Comparison of ENCODE assay signal across 8 cellular contexts in the genomic region with DNA sequence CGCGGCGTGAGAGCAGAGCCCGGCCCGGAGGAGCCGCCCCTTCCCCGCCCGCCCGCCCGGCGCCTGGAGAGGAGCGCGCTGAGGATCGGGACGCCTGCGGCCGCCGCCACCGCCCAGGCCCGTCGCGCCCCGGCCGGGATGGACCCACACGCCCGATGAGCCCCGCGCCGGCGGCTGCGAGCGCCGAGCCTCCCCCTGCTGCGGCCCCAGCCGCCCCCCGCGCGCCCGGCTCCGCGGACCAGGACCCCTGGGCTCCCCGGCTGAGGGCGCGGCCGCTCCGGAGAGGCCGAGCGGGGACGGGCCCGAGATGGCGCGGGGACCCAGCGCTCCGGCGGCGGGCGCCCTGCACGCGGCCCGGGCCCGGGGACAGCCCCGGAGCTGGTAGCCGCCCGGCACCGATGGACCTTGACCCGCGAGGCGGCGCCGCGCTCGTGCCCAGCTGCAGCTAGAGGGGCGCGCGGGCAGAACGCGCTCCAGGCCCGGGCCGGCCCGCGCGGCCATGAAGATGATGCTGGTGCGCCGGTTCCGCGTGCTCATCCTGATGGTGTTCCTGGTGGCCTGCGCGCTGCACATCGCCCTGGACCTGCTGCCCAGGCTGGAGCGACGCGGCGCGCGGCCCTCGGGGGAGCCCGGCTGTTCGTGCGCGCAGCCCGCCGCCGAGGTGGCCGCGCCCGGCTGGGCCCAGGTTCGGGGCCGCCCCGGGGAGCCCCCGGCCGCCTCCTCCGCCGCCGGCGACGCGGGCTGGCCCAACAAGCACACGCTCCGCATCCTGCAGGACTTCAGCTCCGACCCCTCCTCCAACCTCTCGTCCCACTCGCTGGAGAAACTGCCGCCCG. TPM values are rescaled to one million over a fixed set of nuclear protein-coding genes. Genes with fewer than 3 reads are reported as not detected.
DNase-seq lines count a peak whose midpoint lies in the region; ATAC-seq, FAIRE-seq and TF ChIP-seq lines count a peak whose summit lies in the region.

No MANE protein-coding gene starts in this region.

- peaks cover 4 to 8% of the 10 kb centered on the region in 2 experiments for H3K36me3 ChIP-seq in keratinocyte (ENCODE audit: control insufficient read depth in 2 of 2, extremely low read depth in 1 of 2, insufficient read depth in 2 of 2, low read length in 2 of 2)
- H3K36me3 ChIP-seq in smooth muscle cell (ENCODE audit: low read depth) = no peaks in the 10 kb centered on the region

- H2AFZ ChIP-seq in keratinocyte (ENCODE audit: control insufficient read depth, low read length) (peak overlapping the region; percentile 37), smooth muscle cell (ENCODE audit: low read depth) (peak overlapping the region; percentile 49)

- H4K20me1 ChIP-seq in keratinocyte (ENCODE audit: control insufficient read depth, extremely low read depth, insufficient read depth, low read length) (peaks cover 9% of the 10 kb centered on the region), smooth muscle cell (ENCODE audit: low read depth) (peaks cover 26% of the 10 kb centered on the region)

- in situ Hi-C loops in KBM-7 (cut with MboI; ENCODE audit: low pct_unique_long_range_greater_than_20kb, low sequenced_read_pairs) = no loop called here

- H3K4me2 ChIP-seq in keratinocyte (ENCODE audit: control insufficient read depth, extremely low read depth, insufficient read depth, low read depth, low read length) (peak overlapping the region; percentile 86), smooth muscle cell (peak overlapping the region; percentile 93)

- TF ChIP-seq CTCF in keratinocyte (optimal IDR thresholded peaks at IDR 0.05 in 1 of 3, IDR thresholded peaks at IDR 0.05 in 1 of 3, conservative IDR thresholded peaks at IDR 0.05 in 1 of 3; ENCODE audit: extremely low read depth in 1 of 3, insufficient read depth in 2 of 3, low read length in 3 of 3) = no peak
- TF ChIP-seq CTCF in smooth muscle cell (IDR thresholded peaks at IDR 0.05; ENCODE audit: borderline replicate concordance, insufficient read depth, poor library complexity, severe bottlenecking) = no peak

- no peaks in the 10 kb centered on the region for H3K27me3 ChIP-seq in keratinocyte (ENCODE audit: control insufficient read depth, extremely low read depth, insufficient read depth, low read length)
- H3K27me3 ChIP-seq in smooth muscle cell (ENCODE audit: low read depth) = no peaks in the 10 kb centered on the region

- H3K4me3 ChIP-seq in keratinocyte (ENCODE audit: control insufficient read depth in 2 of 3, extremely low read depth in 1 of 3, insufficient read depth in 2 of 3, low read depth in 1 of 3, low read length in 3 of 3) = peak overlapping the region; percentile 57 to 73 (median 63)
- H3K4me3 ChIP-seq in smooth muscle cell = peak overlapping the region; percentile 71

- H3K27ac ChIP-seq in keratinocyte (ENCODE audit: control insufficient read depth, insufficient read depth, low read length) = no peak overlapping the region
- no peak overlapping the region for H3K27ac ChIP-seq in smooth muscle cell (ENCODE audit: low read depth)

- peaks cover 14% of the 10 kb centered on the region for H3K4me1 ChIP-seq in keratinocyte (ENCODE audit: control insufficient read depth, extremely low read depth, insufficient read depth, low read length)
- H3K4me1 ChIP-seq in smooth muscle cell (ENCODE audit: low read depth) = peaks cover 15% of the 10 kb centered on the region

- 0% methylated on average over 41 of the region's 124 CpGs for WGBS in smooth muscle cell (ENCODE audit: low lambda C conversion rate)

- no peak for ATAC-seq in HG02759 (IDR thresholded peaks at IDR 0.05; ENCODE audit: unreplicated experiment)

- FAIRE-seq in keratinocyte (lab: Jason Lieb, UNC) (no peak), GM19239 (lab: Jason Lieb, UNC) (no peak)

- no peaks in the 10 kb centered on the region for H3F3A ChIP-seq in smooth muscle cell (ENCODE audit: low read depth)

- peaks cover 9% of the 10 kb centered on the region for H3K79me2 ChIP-seq in keratinocyte (ENCODE audit: control insufficient read depth, insufficient read depth, low read length)
- H3K79me2 ChIP-seq in smooth muscle cell (ENCODE audit: low read depth) = no peaks in the 10 kb centered on the region

- dilution Hi-C loops in keratinocyte (cut with MboI; ENCODE audit: extremely low pct_ligation_motif_present, low sequenced_read_pairs) = no loop called here

- H3K9ac ChIP-seq in keratinocyte (ENCODE audit: control insufficient read depth, extremely low read depth, insufficient read depth, low read length) (peak overlapping the region; percentile 61), smooth muscle cell (ENCODE audit: low read depth) (no peak overlapping the region)

- DNase-seq in HCEC 1CT (peak; percentile 34), amniotic epithelial cell (ENCODE audit: low read depth) (peak; percentile 15), keratinocyte (ENCODE audit: low read depth, low spot score) (no peak), smooth muscle cell (lab: John Stamatoyannopoulos, UW; ENCODE audit: unreplicated experiment) (no peak), KBM-7 (no peak), GM19239 (ENCODE audit: insufficient read length, low spot score) (no peak), epidermal melanocyte (ENCODE audit: insufficient read length, low spot score) (no peak)

- H3K9me3 ChIP-seq in keratinocyte (ENCODE audit: control insufficient read depth, low read depth, low read length) (no peaks in the 10 kb centered on the region), smooth muscle cell (replicated peaks; ENCODE audit: low read depth) (no peaks in the 10 kb centered on the region)

- H3K9me1 ChIP-seq in keratinocyte (ENCODE audit: control insufficient read depth, extremely low read depth, insufficient read depth, low read length) = no peaks in the 10 kb centered on the region

RNA-seq across cellular contexts. Expression of gene FAM20C, which starts 0.5 kb away (rescaled TPM):
- 3.8 to 9.7 TPM (median 4.3 TPM) in 3 replicates for polyA plus RNA-seq in keratinocyte
- polyA plus RNA-seq in keratinocyte (2011; ENCODE audit: low read depth) = 5.0 TPM
- 2.8 and 5.4 TPM in 2 replicates for polyA plus RNA-seq in keratinocyte (2011; cell fraction: cytosol; rRNA removed)
- polyA plus RNA-seq in keratinocyte (2011; cell fraction: nucleus; rRNA removed) = 10.8 and 13.1 TPM in 2 replicates
- polyA plus RNA-seq in keratinocyte (2012; ENCODE audit: low replicate concordance) = 5.5 and 15.2 TPM in 2 replicates
- polyA minus RNA-seq in keratinocyte = 4.1 to 13.5 TPM (median 4.9 TPM) in 3 replicates
- 11.1 TPM for polyA minus RNA-seq in keratinocyte (2011; cell fraction: cytosol; rRNA and poly(A)+ RNA removed)
- 9.2 and 10.3 TPM in 2 replicates for polyA minus RNA-seq in keratinocyte (2011; cell fraction: nucleus; rRNA and poly(A)+ RNA removed)
- 4.5 and 5.6 TPM in 2 replicates for total RNA-seq in smooth muscle cell
- 6.2 and 7.0 TPM in 2 replicates for polyA plus RNA-seq in smooth muscle cell

Comparison
In these comparisons a context has a peak if more than half of its experiments do, and no peak if none do; other contexts are left out.
1. DNase-seq: peak in HCEC 1CT (single experiment) and amniotic epithelial cell (single experiment); none in keratinocyte (single experiment), smooth muscle cell (single experiment), KBM-7 (single experiment), GM19239 (single experiment) and epidermal melanocyte (single experiment).